1 cellular context compared by ENCODE assay signal in genomic region chr5:173742432-173742816, GRCh38.
TF ChIP-seq lines count a peak whose summit lies in the region.

No MANE protein-coding gene starts in this region.

TF ChIP-seq in GM12878, 131 proteins besides CTCF, POLR2A, EP300 and RAD21 (continued from another document and continues in another):
- TF ChIP-seq E2F8 (IDR thresholded peaks at IDR 0.05; ENCODE audit: low read depth, partially characterized antibody): no peak
- TF ChIP-seq KLF5 (IDR thresholded peaks at IDR 0.05; ENCODE audit: partially characterized antibody): no peak
- TF ChIP-seq HSF1 (IDR thresholded peaks at IDR 0.05; ENCODE audit: low read depth, low read length): no peak
- TF ChIP-seq, protein P1, sequence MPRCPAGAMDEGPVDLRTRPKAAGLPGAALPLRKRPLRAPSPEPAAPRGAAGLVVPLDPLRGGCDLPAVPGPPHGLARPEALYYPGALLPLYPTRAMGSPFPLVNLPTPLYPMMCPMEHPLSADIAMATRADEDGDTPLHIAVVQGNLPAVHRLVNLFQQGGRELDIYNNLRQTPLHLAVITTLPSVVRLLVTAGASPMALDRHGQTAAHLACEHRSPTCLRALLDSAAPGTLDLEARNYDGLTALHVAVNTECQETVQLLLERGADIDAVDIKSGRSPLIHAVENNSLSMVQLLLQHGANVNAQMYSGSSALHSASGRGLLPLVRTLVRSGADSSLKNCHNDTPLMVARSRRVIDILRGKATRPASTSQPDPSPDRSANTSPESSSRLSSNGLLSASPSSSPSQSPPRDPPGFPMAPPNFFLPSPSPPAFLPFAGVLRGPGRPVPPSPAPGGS (IDR thresholded peaks at IDR 0.05; ENCODE audit: borderline replicate concordance, insufficient read depth, low read depth, low read length, poor library complexity, severe bottlenecking): no peak
- no peak for TF ChIP-seq SIX5 (IDR thresholded peaks at IDR 0.05; ENCODE audit: low read depth, low read length, severe bottlenecking)
- 0 out of 2 replicates have a peak, but pooled peaks have one; percentile 26 for TF ChIP-seq IRF4 (IDR thresholded peaks at IDR 0.05; ENCODE audit: low read depth, low read length)
- no peak for TF ChIP-seq SMAD1 (IDR thresholded peaks at IDR 0.05; ENCODE audit: low read depth, partially characterized antibody)
- TF ChIP-seq RFX5 (IDR thresholded peaks at IDR 0.05; ENCODE audit: low read depth, low read length): no peak
- TF ChIP-seq BMI1 (IDR thresholded peaks at IDR 0.05; ENCODE audit: borderline replicate concordance): no peak
- no peak for TF ChIP-seq HCFC1 (IDR thresholded peaks at IDR 0.05; ENCODE audit: low read length)
- no peak for TF ChIP-seq IRF5 (IDR thresholded peaks at IDR 0.05; ENCODE audit: borderline replicate concordance)
- TF ChIP-seq, protein P2, sequence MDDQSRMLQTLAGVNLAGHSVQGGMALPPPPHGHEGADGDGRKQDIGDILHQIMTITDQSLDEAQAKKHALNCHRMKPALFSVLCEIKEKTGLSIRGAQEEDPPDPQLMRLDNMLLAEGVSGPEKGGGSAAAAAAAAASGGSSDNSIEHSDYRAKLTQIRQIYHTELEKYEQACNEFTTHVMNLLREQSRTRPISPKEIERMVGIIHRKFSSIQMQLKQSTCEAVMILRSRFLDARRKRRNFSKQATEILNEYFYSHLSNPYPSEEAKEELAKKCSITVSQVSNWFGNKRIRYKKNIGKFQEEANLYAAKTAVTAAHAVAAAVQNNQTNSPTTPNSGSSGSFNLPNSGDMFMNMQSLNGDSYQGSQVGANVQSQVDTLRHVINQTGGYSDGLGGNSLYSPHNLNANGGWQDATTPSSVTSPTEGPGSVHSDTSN (IDR thresholded peaks at IDR 0.05; ENCODE audit: insufficient replicate concordance, low read depth, low read length): peak; percentile 62
- TF ChIP-seq NFYA (IDR thresholded peaks at IDR 0.05; ENCODE audit: borderline replicate concordance, low read depth, low read length): no peak
- no peak for TF ChIP-seq HDAC6 (IDR thresholded peaks at IDR 0.05; ENCODE audit: unreplicated experiment)
- no peak for TF ChIP-seq BHLHE40 (IDR thresholded peaks at IDR 0.05; ENCODE audit: borderline replicate concordance in 1 of 2, low read depth in 2 of 2, low read length in 1 of 2)
- no peak for TF ChIP-seq TCF7 (IDR thresholded peaks at IDR 0.05; ENCODE audit: borderline replicate concordance)
- no peak for TF ChIP-seq ZBED1 (IDR thresholded peaks at IDR 0.05; ENCODE audit: borderline replicate concordance)
- TF ChIP-seq ZNF384 (IDR thresholded peaks at IDR 0.05; ENCODE audit: borderline replicate concordance, low read depth, low read length): no peak
- no peak for TF ChIP-seq CUX1 (IDR thresholded peaks at IDR 0.05; ENCODE audit: insufficient replicate concordance, low read depth, low read length)
- no peak for TF ChIP-seq ZBTB11 (CRISPR knock-in tag; IDR thresholded peaks at IDR 0.05)
- TF ChIP-seq BACH1 (IDR thresholded peaks at IDR 0.05; ENCODE audit: borderline replicate concordance): no peak
- no peak for TF ChIP-seq SMARCA5 (IDR thresholded peaks at IDR 0.05)
- no peak for TF ChIP-seq CBFB (IDR thresholded peaks at IDR 0.05; ENCODE audit: low read depth)
- no peak for TF ChIP-seq TARDBP (IDR thresholded peaks at IDR 0.05; ENCODE audit: borderline replicate concordance)
- no peak for TF ChIP-seq TAF1 (IDR thresholded peaks at IDR 0.05; ENCODE audit: borderline replicate concordance, low read depth, low read length)
- TF ChIP-seq PKNOX1 (IDR thresholded peaks at IDR 0.05): peak; percentile 94
- no peak for TF ChIP-seq RBBP5 (conservative IDR thresholded peaks at IDR 0.05)
- TF ChIP-seq TCF12 (IDR thresholded peaks at IDR 0.05; ENCODE audit: low read depth, low read length): no peak
- no peak for TF ChIP-seq USF2 (IDR thresholded peaks at IDR 0.05; ENCODE audit: borderline replicate concordance, low read depth, low read length)
- TF ChIP-seq, protein P3, sequence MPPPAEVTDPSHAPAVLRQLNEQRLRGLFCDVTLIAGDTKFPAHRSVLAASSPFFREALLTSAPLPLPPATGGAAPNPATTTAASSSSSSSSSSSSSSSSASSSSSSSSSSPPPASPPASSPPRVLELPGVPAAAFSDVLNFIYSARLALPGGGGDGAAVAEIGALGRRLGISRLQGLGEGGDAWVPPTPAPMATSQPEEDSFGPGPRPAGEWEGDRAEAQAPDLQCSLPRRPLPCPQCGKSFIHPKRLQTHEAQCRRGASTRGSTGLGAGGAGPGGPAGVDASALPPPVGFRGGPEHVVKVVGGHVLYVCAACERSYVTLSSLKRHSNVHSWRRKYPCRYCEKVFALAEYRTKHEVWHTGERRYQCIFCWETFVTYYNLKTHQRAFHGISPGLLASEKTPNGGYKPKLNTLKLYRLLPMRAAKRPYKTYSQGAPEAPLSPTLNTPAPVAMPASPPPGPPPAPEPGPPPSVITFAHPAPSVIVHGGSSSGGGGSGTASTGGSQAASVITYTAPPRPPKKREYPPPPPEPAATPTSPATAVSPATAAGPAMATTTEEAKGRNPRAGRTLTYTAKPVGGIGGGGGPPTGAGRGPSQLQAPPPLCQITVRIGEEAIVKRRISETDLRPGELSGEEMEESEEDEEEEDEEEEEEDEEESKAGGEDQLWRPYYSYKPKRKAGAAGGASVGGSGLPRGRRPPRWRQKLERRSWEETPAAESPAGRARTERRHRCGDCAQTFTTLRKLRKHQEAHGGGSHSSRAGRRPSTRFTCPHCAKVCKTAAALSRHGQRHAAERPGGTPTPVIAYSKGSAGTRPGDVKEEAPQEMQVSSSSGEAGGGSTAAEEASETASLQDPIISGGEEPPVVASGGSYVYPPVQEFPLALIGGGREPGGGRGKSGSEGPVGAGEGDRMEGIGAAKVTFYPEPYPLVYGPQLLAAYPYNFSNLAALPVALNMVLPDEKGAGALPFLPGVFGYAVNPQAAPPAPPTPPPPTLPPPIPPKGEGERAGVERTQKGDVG (CRISPR knock-in tag; IDR thresholded peaks at IDR 0.05): no peak
- TF ChIP-seq DPF2 (IDR thresholded peaks at IDR 0.05): no peak
- TF ChIP-seq STAT3 (IDR thresholded peaks at IDR 0.05; ENCODE audit: low read depth, low read length): no peak
- no peak for TF ChIP-seq NR2F1 (conservative IDR thresholded peaks at IDR 0.05)
